Comparison of ENCODE assay signal across 7 cellular contexts in genomic region chr2:84904717-84905174, GRCh38. TPM values are rescaled to one million over a fixed set of nuclear protein-coding genes. Genes with fewer than 3 reads are reported as not detected.
DNase-seq lines count a peak whose midpoint lies in the region; ATAC-seq and TF ChIP-seq lines count a peak whose summit lies in the region.

No MANE protein-coding gene starts in this region.

- peaks cover 36% of the 10 kb centered on the region for H3K36me3 Mint-ChIP-seq in activated naive CD8-positive, alpha-beta T cell treated with anti-CD3 and anti-CD28 coated beads, Interleukin-2, amount 50 U/mL, for 24 hours (ENCODE audit: low read depth)
- peaks cover 27% of the 10 kb centered on the region for H3K36me3 Mint-ChIP-seq in progenitor cell of endocrine pancreas (ENCODE audit: insufficient read depth)

- peak; percentile 6 for ATAC-seq in activated naive CD8-positive, alpha-beta T cell treated with anti-CD3 and anti-CD28 coated beads, Interleukin-2, amount 50 U/mL, for 24 hours
- peak; percentile 73 for ATAC-seq in left ventricle myocardium superior
- ATAC-seq in HG03175 (IDR thresholded peaks at IDR 0.05; ENCODE audit: unreplicated experiment), result no peak
- no peak for ATAC-seq in GM19455 (IDR thresholded peaks at IDR 0.05; ENCODE audit: unreplicated experiment)

- peak; percentile 56 for DNase-seq in G401 (ENCODE audit: low spot score)
- DNase-seq in NCI-H146 treated with DMSO at 0.1 percent for 48 hours (lab: John Stamatoyannopoulos, UW; ENCODE audit: unreplicated experiment), result peak; percentile 22
- DNase-seq in activated naive CD8-positive, alpha-beta T cell treated with anti-CD3 and anti-CD28 coated beads, Interleukin-2, amount 50 U/mL, for 24 hours, result peak; percentile 53
- peak; percentile 83 for DNase-seq in left ventricle myocardium superior
- no peak for DNase-seq in progenitor cell of endocrine pancreas (ENCODE audit: low spot score, unreplicated experiment)

- peaks cover 78% of the 10 kb centered on the region for H3K4me1 Mint-ChIP-seq in activated naive CD8-positive, alpha-beta T cell treated with anti-CD3 and anti-CD28 coated beads, Interleukin-2, amount 50 U/mL, for 24 hours
- peaks cover 17% of the 10 kb centered on the region for H3K4me1 Mint-ChIP-seq in progenitor cell of endocrine pancreas (ENCODE audit: low read depth)

- peak overlapping the region; percentile 94 for H3K4me3 Mint-ChIP-seq in activated naive CD8-positive, alpha-beta T cell treated with anti-CD3 and anti-CD28 coated beads, Interleukin-2, amount 50 U/mL, for 24 hours
- H3K4me3 Mint-ChIP-seq in progenitor cell of endocrine pancreas (ENCODE audit: low read depth), result peak overlapping the region; percentile 82

- peak overlapping the region; percentile 94 for H3K27ac Mint-ChIP-seq in activated naive CD8-positive, alpha-beta T cell treated with anti-CD3 and anti-CD28 coated beads, Interleukin-2, amount 50 U/mL, for 24 hours
- H3K27ac Mint-ChIP-seq in progenitor cell of endocrine pancreas, result peak overlapping the region; percentile 84

- no peak for TF ChIP-seq CTCF in progenitor cell of endocrine pancreas (IDR thresholded peaks at IDR 0.05; ENCODE audit: unreplicated experiment)

- intact Hi-C loops in left ventricle myocardium superior (cut with micrococcal nuclease), result no loop called here

- no peaks in the 10 kb centered on the region for H3K27me3 Mint-ChIP-seq in activated naive CD8-positive, alpha-beta T cell treated with anti-CD3 and anti-CD28 coated beads, Interleukin-2, amount 50 U/mL, for 24 hours
- H3K27me3 Mint-ChIP-seq in progenitor cell of endocrine pancreas, result peaks cover 24% of the 10 kb centered on the region

- peaks cover 13% of the 10 kb centered on the region for H3K9me3 Mint-ChIP-seq in activated naive CD8-positive, alpha-beta T cell treated with anti-CD3 and anti-CD28 coated beads, Interleukin-2, amount 50 U/mL, for 24 hours
- H3K9me3 Mint-ChIP-seq in progenitor cell of endocrine pancreas (ENCODE audit: low read depth), result peaks cover 9% of the 10 kb centered on the region

- in situ Hi-C loops in G401 (cut with HindIII; ENCODE audit: low sequenced_read_pairs), result no loop called here

RNA-seq across cellular contexts. Expression of gene TMSB10, which starts 0.7 kb away (rescaled TPM):
- 1,848 and 2,842 TPM in 2 replicates for total RNA-seq in G401 (2014; rRNA removed; shearing (Covaris generic))
- 450 TPM for total RNA-seq in left ventricle myocardium superior
- total RNA-seq in progenitor cell of endocrine pancreas, result 2,013 and 2,136 TPM in 2 replicates

RNA-seq across cellular contexts. Expression of gene TRABD2A, which starts 23.9 kb away (rescaled TPM):
- 5.5 and 9.9 TPM in 2 replicates for total RNA-seq in G401 (2014; rRNA removed; shearing (Covaris generic))
- 0.62 TPM for total RNA-seq in left ventricle myocardium superior
- total RNA-seq in progenitor cell of endocrine pancreas, result 1.4 and 2.0 TPM in 2 replicates

Comparison
In these comparisons a context has a peak if more than half of its experiments do, and no peak if none do; other contexts are left out.
1. ATAC-seq: peak in activated naive CD8-positive, alpha-beta T cell treated with anti-CD3 and anti-CD28 coated beads, Interleukin-2, amount 50 U/mL, for 24 hours (single experiment) and left ventricle myocardium superior (single experiment); none in HG03175 (single experiment) and GM19455 (single experiment).